Comparison of ENCODE assay signal across 1 cellular context in genomic region chr14:55411426-55412389, GRCh38.
A peak's percentile ranks its signal among the peaks of the same experiment; 100 is the strongest.
TF ChIP-seq lines count a peak whose summit lies in the region.

A gene with protein sequence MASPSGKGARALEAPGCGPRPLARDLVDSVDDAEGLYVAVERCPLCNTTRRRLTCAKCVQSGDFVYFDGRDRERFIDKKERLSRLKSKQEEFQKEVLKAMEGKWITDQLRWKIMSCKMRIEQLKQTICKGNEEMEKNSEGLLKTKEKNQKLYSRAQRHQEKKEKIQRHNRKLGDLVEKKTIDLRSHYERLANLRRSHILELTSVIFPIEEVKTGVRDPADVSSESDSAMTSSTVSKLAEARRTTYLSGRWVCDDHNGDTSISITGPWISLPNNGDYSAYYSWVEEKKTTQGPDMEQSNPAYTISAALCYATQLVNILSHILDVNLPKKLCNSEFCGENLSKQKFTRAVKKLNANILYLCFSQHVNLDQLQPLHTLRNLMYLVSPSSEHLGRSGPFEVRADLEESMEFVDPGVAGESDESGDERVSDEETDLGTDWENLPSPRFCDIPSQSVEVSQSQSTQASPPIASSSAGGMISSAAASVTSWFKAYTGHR (minus strand): TSS chr14:55411830. CDS start chr14:55411822, 8 bp downstream.

TF ChIP-seq in HEK293, 187 proteins besides CTCF, POLR2A, EP300 and RAD21 (continued from another document and continues in another):
- TF ChIP-seq ZNF24 (tag by site-specific recombination; IDR thresholded peaks at IDR 0.05): peak; percentile 91
- no peak for TF ChIP-seq ZNF747 (tag by site-specific recombination; IDR thresholded peaks at IDR 0.05)
- no peak for TF ChIP-seq REPIN1 (tag by site-specific recombination; IDR thresholded peaks at IDR 0.05; ENCODE audit: low read depth)
- TF ChIP-seq HOXD13 (CRISPR knock-in tag; IDR thresholded peaks at IDR 0.05; ENCODE audit: borderline replicate concordance): no peak
- TF ChIP-seq, protein P1, sequence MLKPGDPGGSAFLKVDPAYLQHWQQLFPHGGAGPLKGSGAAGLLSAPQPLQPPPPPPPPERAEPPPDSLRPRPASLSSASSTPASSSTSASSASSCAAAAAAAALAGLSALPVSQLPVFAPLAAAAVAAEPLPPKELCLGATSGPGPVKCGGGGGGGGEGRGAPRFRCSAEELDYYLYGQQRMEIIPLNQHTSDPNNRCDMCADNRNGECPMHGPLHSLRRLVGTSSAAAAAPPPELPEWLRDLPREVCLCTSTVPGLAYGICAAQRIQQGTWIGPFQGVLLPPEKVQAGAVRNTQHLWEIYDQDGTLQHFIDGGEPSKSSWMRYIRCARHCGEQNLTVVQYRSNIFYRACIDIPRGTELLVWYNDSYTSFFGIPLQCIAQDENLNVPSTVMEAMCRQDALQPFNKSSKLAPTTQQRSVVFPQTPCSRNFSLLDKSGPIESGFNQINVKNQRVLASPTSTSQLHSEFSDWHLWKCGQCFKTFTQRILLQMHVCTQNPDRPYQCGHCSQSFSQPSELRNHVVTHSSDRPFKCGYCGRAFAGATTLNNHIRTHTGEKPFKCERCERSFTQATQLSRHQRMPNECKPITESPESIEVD (tag by site-specific recombination; IDR thresholded peaks at IDR 0.05): no peak
- TF ChIP-seq ZNF654 (tag by site-specific recombination; IDR thresholded peaks at IDR 0.05; ENCODE audit: low read depth): no peak
- no peak for TF ChIP-seq ZNF155 (tag by site-specific recombination; IDR thresholded peaks at IDR 0.05)
- peak; percentile 53; the same call in 1 of the 2 replicates for TF ChIP-seq ZNF639 (tag by site-specific recombination; IDR thresholded peaks at IDR 0.05)
- TF ChIP-seq ZBTB6 (tag by site-specific recombination; IDR thresholded peaks at IDR 0.05): peak; percentile 53; the same call in 1 of the 2 replicates
- no peak for TF ChIP-seq ZNF792 (tag by site-specific recombination; IDR thresholded peaks at IDR 0.05)
- TF ChIP-seq ZNF148 (tag by site-specific recombination; IDR thresholded peaks at IDR 0.05; ENCODE audit: borderline replicate concordance): no peak
- TF ChIP-seq, protein P2, sequence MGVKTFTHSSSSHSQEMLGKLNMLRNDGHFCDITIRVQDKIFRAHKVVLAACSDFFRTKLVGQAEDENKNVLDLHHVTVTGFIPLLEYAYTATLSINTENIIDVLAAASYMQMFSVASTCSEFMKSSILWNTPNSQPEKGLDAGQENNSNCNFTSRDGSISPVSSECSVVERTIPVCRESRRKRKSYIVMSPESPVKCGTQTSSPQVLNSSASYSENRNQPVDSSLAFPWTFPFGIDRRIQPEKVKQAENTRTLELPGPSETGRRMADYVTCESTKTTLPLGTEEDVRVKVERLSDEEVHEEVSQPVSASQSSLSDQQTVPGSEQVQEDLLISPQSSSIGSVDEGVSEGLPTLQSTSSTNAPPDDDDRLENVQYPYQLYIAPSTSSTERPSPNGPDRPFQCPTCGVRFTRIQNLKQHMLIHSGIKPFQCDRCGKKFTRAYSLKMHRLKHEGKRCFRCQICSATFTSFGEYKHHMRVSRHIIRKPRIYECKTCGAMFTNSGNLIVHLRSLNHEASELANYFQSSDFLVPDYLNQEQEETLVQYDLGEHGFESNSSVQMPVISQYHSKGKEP (tag by site-specific recombination; IDR thresholded peaks at IDR 0.05): peak; percentile 12; the same call in 1 of the 2 replicates
- TF ChIP-seq ZNF785 (tag by site-specific recombination; IDR thresholded peaks at IDR 0.05): no peak
- TF ChIP-seq SP2 (tag by site-specific recombination; IDR thresholded peaks at IDR 0.05): peak; percentile 24; the same call in 1 of the 2 replicates
- TF ChIP-seq, protein P3, sequence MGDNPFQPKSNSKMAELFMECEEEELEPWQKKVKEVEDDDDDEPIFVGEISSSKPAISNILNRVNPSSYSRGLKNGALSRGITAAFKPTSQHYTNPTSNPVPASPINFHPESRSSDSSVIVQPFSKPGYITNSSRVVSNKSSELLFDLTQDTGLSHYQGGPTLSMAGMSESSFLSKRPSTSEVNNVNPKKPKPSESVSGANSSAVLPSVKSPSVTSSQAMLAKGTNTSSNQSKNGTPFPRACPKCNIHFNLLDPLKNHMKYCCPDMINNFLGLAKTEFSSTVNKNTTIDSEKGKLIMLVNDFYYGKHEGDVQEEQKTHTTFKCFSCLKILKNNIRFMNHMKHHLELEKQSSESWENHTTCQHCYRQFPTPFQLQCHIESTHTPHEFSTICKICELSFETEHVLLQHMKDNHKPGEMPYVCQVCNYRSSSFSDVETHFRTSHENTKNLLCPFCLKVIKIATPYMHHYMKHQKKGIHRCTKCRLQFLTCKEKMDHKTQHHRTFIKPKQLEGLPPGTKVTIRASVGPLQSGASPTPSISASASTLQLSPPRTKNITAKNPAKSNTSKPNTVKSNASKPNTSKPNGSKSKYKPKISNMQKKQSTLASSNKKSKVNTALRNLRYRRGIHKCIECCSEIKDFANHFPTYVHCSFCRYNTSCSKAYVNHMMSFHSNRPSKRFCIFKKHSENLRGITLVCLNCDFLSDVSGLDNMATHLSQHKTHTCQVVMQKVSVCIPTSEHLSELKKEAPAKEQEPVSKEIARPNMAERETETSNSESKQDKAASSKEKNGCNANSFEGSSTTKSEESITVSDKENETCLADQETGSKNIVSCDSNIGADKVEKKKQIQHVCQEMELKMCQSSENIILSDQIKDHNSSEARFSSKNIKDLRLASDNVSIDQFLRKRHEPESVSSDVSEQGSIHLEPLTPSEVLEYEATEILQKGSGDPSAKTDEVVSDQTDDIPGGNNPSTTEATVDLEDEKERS (tag by site-specific recombination; IDR thresholded peaks at IDR 0.05): no peak
- TF ChIP-seq RBAK (tag by site-specific recombination; IDR thresholded peaks at IDR 0.05): no peak
- no peak for TF ChIP-seq ZBTB49 (tag by site-specific recombination; IDR thresholded peaks at IDR 0.05; ENCODE audit: low read depth)
- no peak for TF ChIP-seq ZNF521 (tag by site-specific recombination; IDR thresholded peaks at IDR 0.05)
- no peak for TF ChIP-seq ZSCAN23 (tag by site-specific recombination; IDR thresholded peaks at IDR 0.05)
- TF ChIP-seq GLIS2 (tag by site-specific recombination; IDR thresholded peaks at IDR 0.05): no peak
- no peak for TF ChIP-seq ZNF423 (tag by site-specific recombination; IDR thresholded peaks at IDR 0.05)
- no peak for TF ChIP-seq ZNF404 (tag by site-specific recombination; IDR thresholded peaks at IDR 0.05)
- no peak for TF ChIP-seq ZNF830 (tag by site-specific recombination; IDR thresholded peaks at IDR 0.05; ENCODE audit: low read depth)
- TF ChIP-seq ZBTB1 (tag by site-specific recombination; IDR thresholded peaks at IDR 0.05): no peak
- no peak for TF ChIP-seq ZNF791 (tag by site-specific recombination; IDR thresholded peaks at IDR 0.05)
- no peak for TF ChIP-seq TRIM28 (IDR thresholded peaks at IDR 0.05; ENCODE audit: borderline replicate concordance, low read length)
- TF ChIP-seq ZNF146 (tag by site-specific recombination; IDR thresholded peaks at IDR 0.05): no peak
- TF ChIP-seq ZNF544 (tag by site-specific recombination; IDR thresholded peaks at IDR 0.05): no peak
- no peak for TF ChIP-seq ZNF121 (tag by site-specific recombination; IDR thresholded peaks at IDR 0.05)
- TF ChIP-seq, protein P4, sequence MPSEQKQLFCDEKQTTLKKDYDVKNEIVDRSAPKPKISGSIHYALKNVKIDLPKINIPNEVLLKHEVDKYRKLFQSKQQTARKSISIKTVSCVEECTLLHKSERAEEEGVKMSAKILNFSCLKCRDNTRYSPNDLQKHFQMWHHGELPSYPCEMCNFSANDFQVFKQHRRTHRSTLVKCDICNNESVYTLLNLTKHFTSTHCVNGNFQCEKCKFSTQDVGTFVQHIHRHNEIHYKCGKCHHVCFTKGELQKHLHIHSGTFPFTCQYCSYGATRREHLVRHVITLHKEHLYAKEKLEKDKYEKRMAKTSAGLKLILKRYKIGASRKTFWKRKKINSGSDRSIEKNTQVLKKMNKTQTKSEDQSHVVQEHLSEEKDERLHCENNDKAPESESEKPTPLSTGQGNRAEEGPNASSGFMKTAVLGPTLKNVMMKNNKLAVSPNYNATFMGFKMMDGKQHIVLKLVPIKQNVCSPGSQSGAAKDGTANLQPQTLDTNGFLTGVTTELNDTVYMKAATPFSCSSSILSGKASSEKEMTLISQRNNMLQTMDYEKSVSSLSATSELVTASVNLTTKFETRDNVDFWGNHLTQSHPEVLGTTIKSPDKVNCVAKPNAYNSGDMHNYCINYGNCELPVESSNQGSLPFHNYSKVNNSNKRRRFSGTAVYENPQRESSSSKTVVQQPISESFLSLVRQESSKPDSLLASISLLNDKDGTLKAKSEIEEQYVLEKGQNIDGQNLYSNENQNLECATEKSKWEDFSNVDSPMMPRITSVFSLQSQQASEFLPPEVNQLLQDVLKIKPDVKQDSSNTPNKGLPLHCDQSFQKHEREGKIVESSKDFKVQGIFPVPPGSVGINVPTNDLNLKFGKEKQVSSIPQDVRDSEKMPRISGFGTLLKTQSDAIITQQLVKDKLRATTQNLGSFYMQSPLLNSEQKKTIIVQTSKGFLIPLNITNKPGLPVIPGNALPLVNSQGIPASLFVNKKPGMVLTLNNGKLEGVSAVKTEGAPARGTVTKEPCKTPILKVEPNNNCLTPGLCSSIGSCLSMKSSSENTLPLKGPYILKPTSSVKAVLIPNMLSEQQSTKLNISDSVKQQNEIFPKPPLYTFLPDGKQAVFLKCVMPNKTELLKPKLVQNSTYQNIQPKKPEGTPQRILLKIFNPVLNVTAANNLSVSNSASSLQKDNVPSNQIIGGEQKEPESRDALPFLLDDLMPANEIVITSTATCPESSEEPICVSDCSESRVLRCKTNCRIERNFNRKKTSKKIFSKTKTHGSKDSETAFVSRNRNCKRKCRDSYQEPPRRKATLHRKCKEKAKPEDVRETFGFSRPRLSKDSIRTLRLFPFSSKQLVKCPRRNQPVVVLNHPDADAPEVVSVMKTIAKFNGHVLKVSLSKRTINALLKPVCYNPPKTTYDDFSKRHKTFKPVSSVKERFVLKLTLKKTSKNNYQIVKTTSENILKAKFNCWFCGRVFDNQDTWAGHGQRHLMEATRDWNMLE (tag by site-specific recombination; conservative IDR thresholded peaks at IDR 0.05; ENCODE audit: low read depth): peak; percentile 54
- TF ChIP-seq, protein P5, sequence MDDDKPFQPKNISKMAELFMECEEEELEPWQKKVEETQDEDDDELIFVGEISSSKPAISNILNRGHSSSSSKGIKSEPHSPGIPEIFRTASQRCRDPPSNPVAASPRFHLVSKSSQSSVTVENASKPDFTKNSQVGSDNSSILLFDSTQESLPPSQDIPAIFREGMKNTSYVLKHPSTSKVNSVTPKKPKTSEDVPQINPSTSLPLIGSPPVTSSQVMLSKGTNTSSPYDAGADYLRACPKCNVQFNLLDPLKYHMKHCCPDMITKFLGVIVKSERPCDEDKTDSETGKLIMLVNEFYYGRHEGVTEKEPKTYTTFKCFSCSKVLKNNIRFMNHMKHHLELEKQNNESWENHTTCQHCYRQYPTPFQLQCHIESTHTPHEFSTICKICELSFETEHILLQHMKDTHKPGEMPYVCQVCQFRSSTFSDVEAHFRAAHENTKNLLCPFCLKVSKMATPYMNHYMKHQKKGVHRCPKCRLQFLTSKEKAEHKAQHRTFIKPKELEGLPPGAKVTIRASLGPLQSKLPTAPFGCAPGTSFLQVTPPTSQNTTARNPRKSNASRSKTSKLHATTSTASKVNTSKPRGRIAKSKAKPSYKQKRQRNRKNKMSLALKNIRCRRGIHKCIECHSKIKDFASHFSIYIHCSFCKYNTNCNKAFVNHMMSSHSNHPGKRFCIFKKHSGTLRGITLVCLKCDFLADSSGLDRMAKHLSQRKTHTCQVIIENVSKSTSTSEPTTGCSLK (tag by site-specific recombination; IDR thresholded peaks at IDR 0.05): no peak
- no peak for TF ChIP-seq ZNF621 (tag by site-specific recombination; IDR thresholded peaks at IDR 0.05)
- no peak for TF ChIP-seq BCL11A (tag by site-specific recombination; IDR thresholded peaks at IDR 0.05; ENCODE audit: low read depth)
- TF ChIP-seq ZNF677 (tag by site-specific recombination; IDR thresholded peaks at IDR 0.05): no peak
